ENCODE assay signal across 9 cellular contexts in genomic region chr7:20381406-20382034, GRCh38. TPM values are rescaled to one million over a fixed set of nuclear protein-coding genes. Genes with fewer than 3 reads are reported as not detected.
"Had no signal": no experiment of that assay in that cellular context is flagged by ENCODE, and none has a peak within 500 bp of the region (broad histone marks: within the 10 kb centered on the region; RNA-seq: fewer than 3 reads in every experiment).

No MANE protein-coding gene starts in this region.

- H3K36me3 ChIP-seq: HAP-1 had no signal

- H3K9me3 ChIP-seq: HAP-1 had no signal

- DNase-seq: GOT3, H7, HFFc6, IMR-90, KBM-7 had no signal

- H3K4me3 ChIP-seq: HAP-1 had no signal

- H3K4me1 ChIP-seq: HAP-1 had no signal

- H3K27ac ChIP-seq: HL-60, KMS-11 had no signal

- ATAC-seq: HCT116 had no signal

RNA-seq across cellular contexts. Expression of gene ITGB8, which starts 50.8 kb away (rescaled TPM):
- total RNA-seq: HFFc6 had no signal
